In genomic region chr18:22998336-22998735, GRCh38 we compare ENCODE assay signal across 22 cellular contexts.
"Had no signal": no experiment of that assay in that cellular context is flagged by ENCODE, and none has a peak within 500 bp of the region (broad histone marks: within the 10 kb centered on the region; RNA-seq: fewer than 3 reads in every experiment).

No MANE protein-coding gene starts in this region.

- H3K9me3 Mint-ChIP-seq: activated naive CD4-positive, alpha-beta T cell treated with anti-CD3 and anti-CD28 coated beads, Interleukin-2, amount 50 U/mL, for 24 hours; activated naive CD8-positive, alpha-beta T cell treated with anti-CD3 and anti-CD28 coated beads, Interleukin-2, amount 50 U/mL, for 24 hours; activated T-helper 1 cell treated with anti-CD3 and anti-CD28 coated beads, Interleukin-12 subunit alpha, Interleukin-12 subunit beta, Interleukin-2, Interleukin-4 antibody, amounts not matched to agents 30 ng/mL and 10 ng/mL and 1 ng/mL, durations not matched to agents 14 hours and 24 hours and 36 hours; naive thymus-derived CD8-positive, alpha-beta T cell; neural crest cell; T-helper 1 cell treated with Interleukin-12 subunit alpha and Interleukin-12 subunit beta and Interleukin-4 antibody, amounts not matched to agents 30 μg/mL and 1 μg/mL, for 36 hours had no signal

- H3K4me3 Mint-ChIP-seq: activated naive CD4-positive, alpha-beta T cell treated with anti-CD3 and anti-CD28 coated beads, Interleukin-2, amount 50 U/mL, for 24 hours; activated naive CD8-positive, alpha-beta T cell treated with anti-CD3 and anti-CD28 coated beads, Interleukin-2, amount 50 U/mL, for 24 hours; activated T-helper 1 cell treated with anti-CD3 and anti-CD28 coated beads, Interleukin-12 subunit alpha, Interleukin-12 subunit beta, Interleukin-2, Interleukin-4 antibody, amounts not matched to agents 30 ng/mL and 10 ng/mL and 1 ng/mL, durations not matched to agents 14 hours and 24 hours and 36 hours; naive thymus-derived CD8-positive, alpha-beta T cell; neural crest cell; T-helper 1 cell treated with Interleukin-12 subunit alpha and Interleukin-12 subunit beta and Interleukin-4 antibody, amounts not matched to agents 30 μg/mL and 1 μg/mL, for 36 hours had no signal

- H3K36me3 Mint-ChIP-seq: naive thymus-derived CD8-positive, alpha-beta T cell had no signal

- H3K4me1 ChIP-seq: transverse colon had no signal

- DNase-seq: activated CD4-positive, alpha-beta T cell treated with anti-CD3 and anti-CD28 coated beads for 4 hours; activated CD4-positive, alpha-beta T cell treated with anti-CD3 and anti-CD28 coated beads, Interleukin-2, amount 50 U/mL, for 4 hours; activated CD8-positive, alpha-beta memory T cell treated with anti-CD3 and anti-CD28 coated beads for 24 hours; activated gamma-delta T cell; activated naive CD8-positive, alpha-beta T cell treated with anti-CD3 and anti-CD28 coated beads, Interleukin-2, amount 50 U/mL, for 24 hours; activated T-cell treated with anti-CD3 and anti-CD28 coated beads, Interleukin-2, amount 50 U/mL, for 1 hour; amygdala; effector CD8-positive, alpha-beta T cell; hippocampal formation; naive thymus-derived CD8-positive, alpha-beta T cell; occipital lobe; right cardiac atrium; spleen; stimulated activated naive CD4-positive, alpha-beta T cell treated with Interleukin-2 at 50 U/mL for 16 hours; SW 1271; T-helper 9 cell; transverse colon had no signal

- H3K9me3 ChIP-seq: spleen, transverse colon had no signal

- H3K4me3 ChIP-seq: spleen, transverse colon had no signal

- H3K4me1 Mint-ChIP-seq: activated naive CD4-positive, alpha-beta T cell treated with anti-CD3 and anti-CD28 coated beads, Interleukin-2, amount 50 U/mL, for 24 hours; activated naive CD8-positive, alpha-beta T cell treated with anti-CD3 and anti-CD28 coated beads, Interleukin-2, amount 50 U/mL, for 24 hours; naive thymus-derived CD8-positive, alpha-beta T cell; neural crest cell had no signal

- H3K27me3 Mint-ChIP-seq: activated naive CD4-positive, alpha-beta T cell treated with anti-CD3 and anti-CD28 coated beads, Interleukin-2, amount 50 U/mL, for 24 hours; activated naive CD8-positive, alpha-beta T cell treated with anti-CD3 and anti-CD28 coated beads, Interleukin-2, amount 50 U/mL, for 24 hours; naive thymus-derived CD8-positive, alpha-beta T cell had no signal

- H3K27me3 ChIP-seq: spleen, transverse colon had no signal

- H3K27ac Mint-ChIP-seq: activated naive CD4-positive, alpha-beta T cell treated with anti-CD3 and anti-CD28 coated beads, Interleukin-2, amount 50 U/mL, for 24 hours; activated naive CD8-positive, alpha-beta T cell treated with anti-CD3 and anti-CD28 coated beads, Interleukin-2, amount 50 U/mL, for 24 hours; activated T-helper 1 cell treated with anti-CD3 and anti-CD28 coated beads, Interleukin-12 subunit alpha, Interleukin-12 subunit beta, Interleukin-2, Interleukin-4 antibody, amounts not matched to agents 30 ng/mL and 10 ng/mL and 1 ng/mL, durations not matched to agents 14 hours and 24 hours and 36 hours; naive thymus-derived CD8-positive, alpha-beta T cell; T-helper 1 cell treated with Interleukin-12 subunit alpha and Interleukin-12 subunit beta and Interleukin-4 antibody, amounts not matched to agents 30 μg/mL and 1 μg/mL, for 36 hours had no signal

- H3K27ac ChIP-seq: spleen, transverse colon, VCaP had no signal

- ATAC-seq: activated naive CD8-positive, alpha-beta T cell treated with anti-CD3 and anti-CD28 coated beads, Interleukin-2, amount 50 U/mL, for 24 hours; naive thymus-derived CD8-positive, alpha-beta T cell had no signal
